ENCODE assay signal across 1 cellular context in the genomic region with DNA sequence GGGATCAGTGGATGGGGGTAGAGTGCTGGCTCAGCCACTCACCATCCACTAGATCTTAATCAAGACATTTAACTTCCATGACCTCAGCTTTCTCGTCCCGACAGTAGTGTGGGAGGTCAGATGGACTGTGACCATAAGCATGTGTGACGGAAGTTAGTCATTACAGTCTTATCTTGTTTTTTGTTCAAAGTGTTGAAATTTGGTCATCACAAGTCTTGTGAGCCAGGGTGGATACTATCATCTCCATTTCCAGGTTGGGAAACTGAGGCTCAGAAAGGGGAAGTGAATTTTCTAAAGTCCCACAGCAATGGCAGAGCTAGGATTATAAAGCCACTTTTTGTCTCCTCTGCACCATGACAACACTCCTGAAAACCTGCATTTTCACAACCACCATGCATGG.
TF ChIP-seq lines count a peak whose summit lies in the region.

No MANE protein-coding gene starts in this region.

TF ChIP-seq in K562, 482 proteins besides CTCF, POLR2A, EP300 and RAD21 (continued from another document):
- TF ChIP-seq, protein P1, sequence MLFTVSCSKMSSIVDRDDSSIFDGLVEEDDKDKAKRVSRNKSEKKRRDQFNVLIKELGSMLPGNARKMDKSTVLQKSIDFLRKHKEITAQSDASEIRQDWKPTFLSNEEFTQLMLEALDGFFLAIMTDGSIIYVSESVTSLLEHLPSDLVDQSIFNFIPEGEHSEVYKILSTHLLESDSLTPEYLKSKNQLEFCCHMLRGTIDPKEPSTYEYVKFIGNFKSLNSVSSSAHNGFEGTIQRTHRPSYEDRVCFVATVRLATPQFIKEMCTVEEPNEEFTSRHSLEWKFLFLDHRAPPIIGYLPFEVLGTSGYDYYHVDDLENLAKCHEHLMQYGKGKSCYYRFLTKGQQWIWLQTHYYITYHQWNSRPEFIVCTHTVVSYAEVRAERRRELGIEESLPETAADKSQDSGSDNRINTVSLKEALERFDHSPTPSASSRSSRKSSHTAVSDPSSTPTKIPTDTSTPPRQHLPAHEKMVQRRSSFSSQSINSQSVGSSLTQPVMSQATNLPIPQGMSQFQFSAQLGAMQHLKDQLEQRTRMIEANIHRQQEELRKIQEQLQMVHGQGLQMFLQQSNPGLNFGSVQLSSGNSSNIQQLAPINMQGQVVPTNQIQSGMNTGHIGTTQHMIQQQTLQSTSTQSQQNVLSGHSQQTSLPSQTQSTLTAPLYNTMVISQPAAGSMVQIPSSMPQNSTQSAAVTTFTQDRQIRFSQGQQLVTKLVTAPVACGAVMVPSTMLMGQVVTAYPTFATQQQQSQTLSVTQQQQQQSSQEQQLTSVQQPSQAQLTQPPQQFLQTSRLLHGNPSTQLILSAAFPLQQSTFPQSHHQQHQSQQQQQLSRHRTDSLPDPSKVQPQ (CRISPR knock-in tag; IDR thresholded peaks at IDR 0.05; ENCODE audit: borderline replicate concordance) = no peak
- peak; percentile 68 for TF ChIP-seq GABPA (tag; conservative IDR thresholded peaks at IDR 0.05; ENCODE audit: low read depth)
- no peak for TF ChIP-seq CCNT2 (IDR thresholded peaks at IDR 0.05; ENCODE audit: borderline replicate concordance, extremely low read depth, insufficient read length, low read depth, low read length)
- peak; percentile 46; the same call in 1 of the 2 replicates for TF ChIP-seq SOX6 (IDR thresholded peaks at IDR 0.05)
- peak; percentile 77 for TF ChIP-seq ETV1 (tag; conservative IDR thresholded peaks at IDR 0.05; ENCODE audit: low read depth)
- TF ChIP-seq JUND (IDR thresholded peaks at IDR 0.05; ENCODE audit: borderline replicate concordance, low read depth, low read length) = peak; percentile 80
- peak; percentile 39; the same call in 1 of the 3 replicates for TF ChIP-seq JUND (tag; IDR thresholded peaks at IDR 0.05; ENCODE audit: borderline replicate concordance, low read depth, low read length)
- TF ChIP-seq SETDB1 (IDR thresholded peaks at IDR 0.05; ENCODE audit: low read length) = no peak
- TF ChIP-seq FOSL1 (tag; conservative IDR thresholded peaks at IDR 0.05) = peak; percentile 94
- 0 out of 2 replicates have a peak, but pooled peaks have one; percentile 48 for TF ChIP-seq ZNF584 (CRISPR knock-in tag; IDR thresholded peaks at IDR 0.05; ENCODE audit: low read depth)
- TF ChIP-seq DPF2 (IDR thresholded peaks at IDR 0.05) = peak; percentile 30; the same call in 1 of the 2 replicates
- TF ChIP-seq ZNF3 (CRISPR knock-in tag; IDR thresholded peaks at IDR 0.05) = no peak
- TF ChIP-seq, protein P2, sequence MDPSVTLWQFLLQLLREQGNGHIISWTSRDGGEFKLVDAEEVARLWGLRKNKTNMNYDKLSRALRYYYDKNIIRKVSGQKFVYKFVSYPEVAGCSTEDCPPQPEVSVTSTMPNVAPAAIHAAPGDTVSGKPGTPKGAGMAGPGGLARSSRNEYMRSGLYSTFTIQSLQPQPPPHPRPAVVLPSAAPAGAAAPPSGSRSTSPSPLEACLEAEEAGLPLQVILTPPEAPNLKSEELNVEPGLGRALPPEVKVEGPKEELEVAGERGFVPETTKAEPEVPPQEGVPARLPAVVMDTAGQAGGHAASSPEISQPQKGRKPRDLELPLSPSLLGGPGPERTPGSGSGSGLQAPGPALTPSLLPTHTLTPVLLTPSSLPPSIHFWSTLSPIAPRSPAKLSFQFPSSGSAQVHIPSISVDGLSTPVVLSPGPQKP (CRISPR knock-in tag; IDR thresholded peaks at IDR 0.05) = no peak
- peak; percentile 59; the same call in 1 of the 2 replicates for TF ChIP-seq HMBOX1 (IDR thresholded peaks at IDR 0.05)
- TF ChIP-seq, protein P3, sequence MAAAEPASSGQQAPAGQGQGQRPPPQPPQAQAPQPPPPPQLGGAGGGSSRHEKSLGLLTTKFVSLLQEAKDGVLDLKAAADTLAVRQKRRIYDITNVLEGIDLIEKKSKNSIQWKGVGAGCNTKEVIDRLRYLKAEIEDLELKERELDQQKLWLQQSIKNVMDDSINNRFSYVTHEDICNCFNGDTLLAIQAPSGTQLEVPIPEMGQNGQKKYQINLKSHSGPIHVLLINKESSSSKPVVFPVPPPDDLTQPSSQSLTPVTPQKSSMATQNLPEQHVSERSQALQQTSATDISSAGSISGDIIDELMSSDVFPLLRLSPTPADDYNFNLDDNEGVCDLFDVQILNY (CRISPR knock-in tag; IDR thresholded peaks at IDR 0.05) = no peak
- peak; percentile 82 for TF ChIP-seq CREM (IDR thresholded peaks at IDR 0.05; ENCODE audit: low read depth)
- no peak for TF ChIP-seq ATF1 (CRISPR knock-in tag; IDR thresholded peaks at IDR 0.05)
- TF ChIP-seq ATF1 (tag; IDR thresholded peaks at IDR 0.05) = peak; percentile 76
- no peak for TF ChIP-seq ZNF668 (CRISPR knock-in tag; IDR thresholded peaks at IDR 0.05)
- peak; percentile 64 for TF ChIP-seq MEIS2 (IDR thresholded peaks at IDR 0.05; ENCODE audit: partially characterized antibody)
- TF ChIP-seq SPI1 (IDR thresholded peaks at IDR 0.05; ENCODE audit: borderline replicate concordance, low read depth, low read length) = peak; percentile 75; the same call in 1 of the 2 replicates
- TF ChIP-seq TRIM24 (IDR thresholded peaks at IDR 0.05) = peak in 1 of 2 experiments; percentile 25; a peak in 1 of 4 replicates
- peak; percentile 71; the same call in 1 of the 2 replicates for TF ChIP-seq ATF3 (IDR thresholded peaks at IDR 0.05)
- TF ChIP-seq ATF3 (CRISPR knock-in tag; conservative IDR thresholded peaks at IDR 0.05) = no peak
- no peak for TF ChIP-seq CEBPG (CRISPR knock-in tag; IDR thresholded peaks at IDR 0.05)
- TF ChIP-seq CEBPG (tag; conservative IDR thresholded peaks at IDR 0.05 in 1 of 2, IDR thresholded peaks at IDR 0.05 in 1 of 2) = peak in 1 of 2 experiments; percentile 63; a peak in 1 of 4 replicates
- peak; percentile 72; the same call in 1 of the 2 replicates for TF ChIP-seq JUN (IDR thresholded peaks at IDR 0.05; ENCODE audit: borderline replicate concordance, low read depth, low read length)
- TF ChIP-seq JUN (CRISPR knock-in tag; IDR thresholded peaks at IDR 0.05; ENCODE audit: borderline replicate concordance) = no peak
- TF ChIP-seq, protein P4, sequence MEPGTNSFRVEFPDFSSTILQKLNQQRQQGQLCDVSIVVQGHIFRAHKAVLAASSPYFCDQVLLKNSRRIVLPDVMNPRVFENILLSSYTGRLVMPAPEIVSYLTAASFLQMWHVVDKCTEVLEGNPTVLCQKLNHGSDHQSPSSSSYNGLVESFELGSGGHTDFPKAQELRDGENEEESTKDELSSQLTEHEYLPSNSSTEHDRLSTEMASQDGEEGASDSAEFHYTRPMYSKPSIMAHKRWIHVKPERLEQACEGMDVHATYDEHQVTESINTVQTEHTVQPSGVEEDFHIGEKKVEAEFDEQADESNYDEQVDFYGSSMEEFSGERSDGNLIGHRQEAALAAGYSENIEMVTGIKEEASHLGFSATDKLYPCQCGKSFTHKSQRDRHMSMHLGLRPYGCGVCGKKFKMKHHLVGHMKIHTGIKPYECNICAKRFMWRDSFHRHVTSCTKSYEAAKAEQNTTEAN (CRISPR knock-in tag; IDR thresholded peaks at IDR 0.05) = no peak
- 0 out of 2 replicates have a peak, but pooled peaks have one; percentile 8 for TF ChIP-seq CBFA2T3 (IDR thresholded peaks at IDR 0.05)
- 0 out of 2 replicates have a peak, but pooled peaks have one; percentile 33 for TF ChIP-seq CEBPB (tag; IDR thresholded peaks at IDR 0.05)
- no peak for TF ChIP-seq SMAD1 (IDR thresholded peaks at IDR 0.05; ENCODE audit: low read depth, low read length, partially characterized antibody)
- TF ChIP-seq ARID1B (IDR thresholded peaks at IDR 0.05) = peak; percentile 63; the same call in 1 of the 2 replicates
- no peak for TF ChIP-seq PBX2 (CRISPR knock-in tag; IDR thresholded peaks at IDR 0.05; ENCODE audit: low read depth)
- peak; percentile 43; the same call in 1 of the 2 replicates for TF ChIP-seq PBX2 (tag; conservative IDR thresholded peaks at IDR 0.05; ENCODE audit: low read depth)
- TF ChIP-seq CTBP1 (IDR thresholded peaks at IDR 0.05; ENCODE audit: borderline replicate concordance) = peak; percentile 28; the same call in 1 of the 2 replicates
- TF ChIP-seq ESRRA (IDR thresholded peaks at IDR 0.05; ENCODE audit: borderline replicate concordance, low read depth) = peak; percentile 34; the same call in 1 of the 2 replicates
- peak; percentile 46; the same call in 1 of the 2 replicates for TF ChIP-seq SMARCE1 (IDR thresholded peaks at IDR 0.05)
- no peak for TF ChIP-seq NR2C1 (IDR thresholded peaks at IDR 0.05)
- peak; percentile 51 for TF ChIP-seq NR2C1 (tag; IDR thresholded peaks at IDR 0.05)
- TF ChIP-seq ZEB2 (IDR thresholded peaks at IDR 0.05) = 0 out of 2 replicates have a peak, but pooled peaks have one; percentile 22
- peak; percentile 37; the same call in 1 of the 2 replicates for TF ChIP-seq VEZF1 (CRISPR knock-in tag; IDR thresholded peaks at IDR 0.05)
